Comparison of ENCODE assay signal across 17 cellular contexts in the genomic region with DNA sequence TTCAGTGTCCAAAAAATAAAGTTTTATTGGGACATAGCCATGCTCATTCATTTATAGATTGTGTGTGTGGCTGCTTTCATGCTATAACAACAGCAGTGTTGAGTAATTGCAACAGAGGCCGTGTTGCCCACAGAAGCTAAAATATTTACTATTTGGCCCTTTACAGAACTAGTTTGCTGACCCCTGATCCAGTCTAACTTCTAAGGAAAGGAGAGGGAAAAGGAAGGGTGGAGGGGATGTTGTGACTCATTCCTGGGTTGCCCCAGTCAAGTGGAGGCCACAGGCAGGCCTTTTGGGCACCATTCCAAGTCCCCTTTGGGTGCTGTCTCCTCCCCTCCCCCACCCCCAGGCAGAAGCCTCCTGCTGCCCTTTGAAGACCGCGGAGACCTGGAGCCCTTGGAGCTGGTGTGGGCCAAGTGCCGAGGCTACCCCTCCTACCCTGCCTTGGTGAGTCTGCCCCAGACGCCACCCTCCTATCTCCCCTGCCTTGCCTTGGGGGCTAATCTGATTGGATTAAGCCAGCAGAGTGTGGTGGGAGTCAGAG. TPM values are rescaled to one million over a fixed set of nuclear protein-coding genes. Genes with fewer than 3 reads are reported as not detected.
DNase-seq lines count a peak whose midpoint lies in the region; ATAC-seq and TF ChIP-seq lines count a peak whose summit lies in the region.
"Had no signal": no experiment of that assay in that cellular context is flagged by ENCODE, and none has a peak within 500 bp of the region (broad histone marks: within the 10 kb centered on the region; RNA-seq: fewer than 3 reads in every experiment).

No MANE protein-coding gene starts in this region.

- H3K36me3 Mint-ChIP-seq in MCF 10A (ENCODE audit: insufficient read depth, unreplicated experiment), result peaks cover 48% of the 10 kb centered on the region
- peaks cover 10% of the 10 kb centered on the region; the same call in 1 of the 2 replicates for H3K36me3 Mint-ChIP-seq in HFFc6 (ENCODE audit: low read depth)

- CTCF ChIA-PET in MCF 10A (lab: Yijun Ruan, JAX) (no interaction called here), PC-3 (lab: Charles Lee) (no interaction called here)

- ATAC-seq in PC-3, result no peak
- ATAC-seq: effector memory CD8-positive, alpha-beta T cell; gastrocnemius medialis had no signal

- no peak overlapping the region for H3K27ac Mint-ChIP-seq in MCF 10A (ENCODE audit: low read depth, unreplicated experiment)
- no peak overlapping the region for H3K27ac Mint-ChIP-seq in HFFc6
- H3K27ac Mint-ChIP-seq: activated CD4-positive, alpha-beta memory T cell treated with anti-CD3 and anti-CD28 coated beads, Interleukin-2, amount 10 ng/mL, durations not matched to agents 7 days and 5 days had no signal

- H3K4me2 ChIP-seq in PC-3 (ENCODE audit: low read length) (no peak overlapping the region), MM.1S (ENCODE audit: low read depth, low read length) (no peak overlapping the region)

- POLR2A ChIA-PET in MCF 10A (lab: Yijun Ruan, JAX), result no interaction called here
- POLR2A ChIA-PET in PC-3 (lab: Charles Lee; ENCODE audit: unreplicated experiment), result no interaction called here

- H3K9me3 ChIP-seq in breast epithelium, result no peaks in the 10 kb centered on the region
- H3K9me3 ChIP-seq in PC-3 (ENCODE audit: low read length), result no peaks in the 10 kb centered on the region
- H3K9me3 ChIP-seq in MM.1S (replicated peaks; ENCODE audit: insufficient read depth, low read length), result no peaks in the 10 kb centered on the region
- H3K9me3 ChIP-seq: gastrocnemius medialis had no signal

- no peaks in the 10 kb centered on the region for H3K9me3 Mint-ChIP-seq in MCF 10A (ENCODE audit: unreplicated experiment)
- H3K9me3 Mint-ChIP-seq in HFFc6, result no peaks in the 10 kb centered on the region
- H3K9me3 Mint-ChIP-seq: activated CD4-positive, alpha-beta memory T cell treated with anti-CD3 and anti-CD28 coated beads, Interleukin-2, amount 10 ng/mL, durations not matched to agents 7 days and 5 days; CD8-positive, alpha-beta memory T cell; effector memory CD8-positive, alpha-beta T cell had no signal

- DNase-seq in MCF 10A (ENCODE audit: unreplicated experiment) (peak; percentile 44), breast epithelium (ENCODE audit: low spot score in 2 of 2) (no peak), PC-3 (peak; percentile 25), erythroblast (lab: John Stamatoyannopoulos, UW) (peak; percentile 74 to 83), HFFc6 (no peak), activated gamma-delta T cell treated with Interleukin-2 at 50 U/mL for 16 hours (no peak), NCI-H128 (lab: John Stamatoyannopoulos, UW; ENCODE audit: unreplicated experiment) (no peak), MM.1S (no peak)
- DNase-seq: activated CD4-positive, alpha-beta memory T cell treated with anti-CD3 and anti-CD28 coated beads, Interleukin-2, amount 10 ng/mL, durations not matched to agents 7 days and 5 days; CD8-positive, alpha-beta memory T cell; effector memory CD8-positive, alpha-beta T cell; gastrocnemius medialis; NCI-H2029; NCI-H774; stimulated activated naive CD4-positive, alpha-beta T cell treated with Interleukin-2 at 50 U/mL for 16 hours had no signal

- H3K4me1 ChIP-seq in breast epithelium (no peaks in the 10 kb centered on the region), PC-3 (ENCODE audit: insufficient read depth, low read length) (peaks cover 6% of the 10 kb centered on the region), MM.1S (ENCODE audit: low read length) (no peaks in the 10 kb centered on the region)
- H3K4me1 ChIP-seq: gastrocnemius medialis had no signal

- TF ChIP-seq POLR2A in breast epithelium (IDR thresholded peaks at IDR 0.05) (no peak), erythroblast (IDR thresholded peaks at IDR 0.05; ENCODE audit: low read length) (no peak)

- H2AFZ ChIP-seq in PC-3 (ENCODE audit: low read length) (no peak overlapping the region), MM.1S (ENCODE audit: low read length) (no peak overlapping the region)

- H3K4me1 Mint-ChIP-seq in MCF 10A (ENCODE audit: insufficient read depth, unreplicated experiment), result peaks cover 7% of the 10 kb centered on the region
- 0 out of 2 replicates have a peak, but pooled peaks cover 5% of the 10 kb centered on the region for H3K4me1 Mint-ChIP-seq in HFFc6 (ENCODE audit: low read depth)
- H3K4me1 Mint-ChIP-seq: activated CD4-positive, alpha-beta memory T cell treated with anti-CD3 and anti-CD28 coated beads, Interleukin-2, amount 10 ng/mL, durations not matched to agents 7 days and 5 days had no signal

- no peaks in the 10 kb centered on the region for H3K27me3 Mint-ChIP-seq in MCF 10A (ENCODE audit: insufficient read depth, unreplicated experiment)
- H3K27me3 Mint-ChIP-seq in HFFc6 (ENCODE audit: insufficient read depth), result no peaks in the 10 kb centered on the region
- H3K27me3 Mint-ChIP-seq: activated CD4-positive, alpha-beta memory T cell treated with anti-CD3 and anti-CD28 coated beads, Interleukin-2, amount 10 ng/mL, durations not matched to agents 7 days and 5 days; CD8-positive, alpha-beta memory T cell; effector memory CD8-positive, alpha-beta T cell had no signal

- peaks cover 4% of the 10 kb centered on the region for H3K36me3 ChIP-seq in breast epithelium
- H3K36me3 ChIP-seq in PC-3 (ENCODE audit: low read depth, low read length), result peaks cover 28% of the 10 kb centered on the region
- H3K36me3 ChIP-seq in MM.1S (replicated peaks; ENCODE audit: insufficient read depth, low read length), result 0 out of 2 replicates have a peak, but pooled peaks cover 5% of the 10 kb centered on the region

- H3K27me3 ChIP-seq in breast epithelium (no peaks in the 10 kb centered on the region), PC-3 (ENCODE audit: low read length) (no peaks in the 10 kb centered on the region), MM.1S (replicated peaks; ENCODE audit: insufficient read depth, low read length) (no peaks in the 10 kb centered on the region)
- H3K27me3 ChIP-seq: gastrocnemius medialis had no signal

- H4K20me1 ChIP-seq in PC-3 (ENCODE audit: low read length) (no peaks in the 10 kb centered on the region), MM.1S (ENCODE audit: insufficient read depth, low read length) (no peaks in the 10 kb centered on the region)

- H3F3A ChIP-seq in PC-3 (ENCODE audit: low read length, unreplicated experiment) (no peaks in the 10 kb centered on the region), MM.1S (ENCODE audit: insufficient read depth, low read length) (no peaks in the 10 kb centered on the region)

- intact Hi-C loops in MCF 10A (cut with micrococcal nuclease), result no loop called here
- intact Hi-C loops in breast epithelium (cut with DNase I; ENCODE audit: low total_unique reads), result no loop called here
- intact Hi-C loops in PC-3 (cut with micrococcal nuclease), result no loop called here

- no peaks in the 10 kb centered on the region for H3K9me2 ChIP-seq in PC-3 (replicated peaks; ENCODE audit: low read length)
- H3K9me2 ChIP-seq in MM.1S (replicated peaks; ENCODE audit: insufficient read depth, low read length), result no peaks in the 10 kb centered on the region

- BruUV-seq in MCF 10A (replicated peaks; lab: Mats Ljungman, UMichigan) (no TSS peak), PC-3 (replicated peaks; lab: Mats Ljungman, UMichigan) (no TSS peak)

- TF ChIP-seq CTCF in MCF 10A (IDR thresholded peaks at IDR 0.05; ENCODE audit: unreplicated experiment) (no peak), breast epithelium (IDR thresholded peaks at IDR 0.05) (no peak), PC-3 (conservative IDR thresholded peaks at IDR 0.05; ENCODE audit: low read depth, low read length) (no peak), HFFc6 (IDR thresholded peaks at IDR 0.05) (no peak), MM.1S (IDR thresholded peaks at IDR 0.05; ENCODE audit: low read length) (no peak)

- H3K79me2 ChIP-seq in PC-3 (ENCODE audit: low read length) (no peaks in the 10 kb centered on the region), MM.1S (ENCODE audit: low read length) (no peaks in the 10 kb centered on the region)

- no peak overlapping the region for H3K4me3 Mint-ChIP-seq in MCF 10A (ENCODE audit: unreplicated experiment)
- no peak overlapping the region for H3K4me3 Mint-ChIP-seq in HFFc6
- H3K4me3 Mint-ChIP-seq: activated CD4-positive, alpha-beta memory T cell treated with anti-CD3 and anti-CD28 coated beads, Interleukin-2, amount 10 ng/mL, durations not matched to agents 7 days and 5 days; CD8-positive, alpha-beta memory T cell; effector memory CD8-positive, alpha-beta T cell had no signal

- H3K27ac ChIP-seq in breast epithelium (no peak overlapping the region), PC-3 (ENCODE audit: low read length) (no peak overlapping the region), MM.1S (ENCODE audit: low read length) (no peak overlapping the region)
- H3K27ac ChIP-seq: gastrocnemius medialis, skin epidermis had no signal

- H3K4me3 ChIP-seq in breast epithelium, result no peak overlapping the region
- no peak overlapping the region for H3K4me3 ChIP-seq in PC-3 (ENCODE audit: low read length)
- no peak overlapping the region for H3K4me3 ChIP-seq in MM.1S (ENCODE audit: low read length)
- H3K4me3 ChIP-seq: gastrocnemius medialis, skin epidermis had no signal

- H3K9ac ChIP-seq in PC-3 (ENCODE audit: low read length) (no peak overlapping the region), MM.1S (ENCODE audit: low read length) (no peak overlapping the region)

RNA-seq across cellular contexts. Expression of a gene that starts 28.4 kb away (rescaled TPM):
- total RNA-seq in MCF 10A (2022) (19.4 and 21.1 TPM in 2 replicates), breast epithelium (10 to 100 TPM; 18.9 to 26.5 (median 25.8) TPM), PC-3 (2014; rRNA removed) (14.3 and 21.4 TPM in 2 replicates)
- total RNA-seq in HFFc6 (2021; fragmentation: NEBNext Ultra II Directional; extraction: Animal tissue kit (Norgen Biotek cat#: 25700)), result 10 to 100 TPM; 26.5 to 32.4 (median 28.9) TPM

RNA-seq across cellular contexts. Expression of a gene that starts 44.9 kb away (rescaled TPM):
- 0.27 TPM in 1 of 2 replicates, not detected in the other for total RNA-seq in MCF 10A (2022)
- not detected for total RNA-seq in breast epithelium
- 0.29 TPM in 1 of 2 replicates, not detected in the other for total RNA-seq in PC-3 (2014; rRNA removed)
- not detected for total RNA-seq in HFFc6 (2021; fragmentation: NEBNext Ultra II Directional; extraction: Animal tissue kit (Norgen Biotek cat#: 25700))
- total RNA-seq: CD8-positive, alpha-beta memory T cell; gastrocnemius medialis; urinary bladder had no signal

Comparison
In these comparisons a context has a peak if more than half of its experiments do, and no peak if none do; other contexts are left out.
1. DNase-seq: peak in MCF 10A (single experiment), PC-3 (single experiment) and erythroblast (2 of 2); none in breast epithelium (0 of 2), HFFc6 (single experiment), activated gamma-delta T cell treated with Interleukin-2 at 50 U/mL for 16 hours (single experiment), NCI-H128 (single experiment) and MM.1S (single experiment).